1 cellular context compared by ENCODE assay signal in genomic region chr19:35977446-35978222, GRCh38.
TF ChIP-seq lines count a peak whose summit lies in the region.

No MANE protein-coding gene starts in this region.

TF ChIP-seq in HEK293, 187 proteins besides CTCF, POLR2A, EP300 and RAD21 (continued from another document):
- 0 out of 2 replicates have a peak, but pooled peaks have one; percentile 38 for TF ChIP-seq PATZ1 (tag by site-specific recombination; IDR thresholded peaks at IDR 0.05)
- TF ChIP-seq ZNF664 (tag by site-specific recombination; IDR thresholded peaks at IDR 0.05) = no peak
